Comparison of ENCODE assay signal across 1 cellular context in the genomic region with DNA sequence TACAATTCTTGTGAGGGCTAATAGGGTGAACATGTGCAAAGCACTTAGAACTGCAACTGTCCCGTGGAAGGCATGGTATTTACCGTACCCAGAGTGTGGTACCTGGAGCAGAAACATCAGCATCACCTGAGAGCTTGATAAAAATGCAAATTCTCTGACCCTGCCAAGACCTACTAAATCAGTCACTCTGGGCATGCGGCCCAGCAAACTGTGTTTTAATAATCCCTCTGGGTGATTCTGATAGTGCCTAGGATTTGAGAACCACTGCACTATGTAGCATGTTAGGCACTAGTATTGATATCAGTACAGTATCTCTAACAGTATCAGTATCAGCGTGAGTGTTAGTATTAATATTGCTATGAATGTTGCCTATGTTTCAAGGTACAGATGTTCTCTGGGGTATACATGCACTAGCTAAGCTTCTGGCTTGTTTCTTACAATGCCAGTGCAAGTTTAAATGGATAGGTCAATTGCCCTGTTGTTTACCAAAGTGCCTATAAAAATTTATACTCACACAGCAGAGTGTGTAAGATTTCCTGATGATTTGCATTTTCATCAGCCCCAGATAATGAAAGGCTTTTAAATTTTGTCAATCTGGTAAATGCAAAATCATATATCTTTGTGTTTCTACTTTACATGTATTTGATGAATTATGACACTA.
TF ChIP-seq lines count a peak whose summit lies in the region.

No MANE protein-coding gene starts in this region.

TF ChIP-seq in HCT116, 20 proteins besides CTCF, POLR2A, EP300 and RAD21 (continued from another document):
- no peak for TF ChIP-seq TCF7L2 (IDR thresholded peaks at IDR 0.05; ENCODE audit: borderline replicate concordance, extremely low read depth, insufficient read depth, insufficient read length)
- no peak for TF ChIP-seq ELF1 (IDR thresholded peaks at IDR 0.05; ENCODE audit: borderline replicate concordance, low read depth)
- TF ChIP-seq, protein P1, sequence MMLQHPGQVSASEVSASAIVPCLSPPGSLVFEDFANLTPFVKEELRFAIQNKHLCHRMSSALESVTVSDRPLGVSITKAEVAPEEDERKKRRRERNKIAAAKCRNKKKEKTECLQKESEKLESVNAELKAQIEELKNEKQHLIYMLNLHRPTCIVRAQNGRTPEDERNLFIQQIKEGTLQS (IDR thresholded peaks at IDR 0.05): no peak
- no peak for TF ChIP-seq EZH2phosphoT487 (IDR thresholded peaks at IDR 0.05; ENCODE audit: borderline replicate concordance)
- no peak for TF ChIP-seq YY1 (IDR thresholded peaks at IDR 0.05; ENCODE audit: extremely low read depth, insufficient replicate concordance, low read depth, low read length)
- no peak for TF ChIP-seq JUND (IDR thresholded peaks at IDR 0.05)
- TF ChIP-seq EZH2 (IDR thresholded peaks at IDR 0.05): no peak
- TF ChIP-seq, protein P2, sequence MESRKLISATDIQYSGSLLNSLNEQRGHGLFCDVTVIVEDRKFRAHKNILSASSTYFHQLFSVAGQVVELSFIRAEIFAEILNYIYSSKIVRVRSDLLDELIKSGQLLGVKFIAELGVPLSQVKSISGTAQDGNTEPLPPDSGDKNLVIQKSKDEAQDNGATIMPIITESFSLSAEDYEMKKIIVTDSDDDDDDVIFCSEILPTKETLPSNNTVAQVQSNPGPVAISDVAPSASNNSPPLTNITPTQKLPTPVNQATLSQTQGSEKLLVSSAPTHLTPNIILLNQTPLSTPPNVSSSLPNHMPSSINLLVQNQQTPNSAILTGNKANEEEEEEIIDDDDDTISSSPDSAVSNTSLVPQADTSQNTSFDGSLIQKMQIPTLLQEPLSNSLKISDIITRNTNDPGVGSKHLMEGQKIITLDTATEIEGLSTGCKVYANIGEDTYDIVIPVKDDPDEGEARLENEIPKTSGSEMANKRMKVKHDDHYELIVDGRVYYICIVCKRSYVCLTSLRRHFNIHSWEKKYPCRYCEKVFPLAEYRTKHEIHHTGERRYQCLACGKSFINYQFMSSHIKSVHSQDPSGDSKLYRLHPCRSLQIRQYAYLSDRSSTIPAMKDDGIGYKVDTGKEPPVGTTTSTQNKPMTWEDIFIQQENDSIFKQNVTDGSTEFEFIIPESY (IDR thresholded peaks at IDR 0.05; ENCODE audit: extremely low read depth, insufficient replicate concordance, low read length): no peak
